Comparison of ENCODE assay signal across 10 cellular contexts in the genomic region with DNA sequence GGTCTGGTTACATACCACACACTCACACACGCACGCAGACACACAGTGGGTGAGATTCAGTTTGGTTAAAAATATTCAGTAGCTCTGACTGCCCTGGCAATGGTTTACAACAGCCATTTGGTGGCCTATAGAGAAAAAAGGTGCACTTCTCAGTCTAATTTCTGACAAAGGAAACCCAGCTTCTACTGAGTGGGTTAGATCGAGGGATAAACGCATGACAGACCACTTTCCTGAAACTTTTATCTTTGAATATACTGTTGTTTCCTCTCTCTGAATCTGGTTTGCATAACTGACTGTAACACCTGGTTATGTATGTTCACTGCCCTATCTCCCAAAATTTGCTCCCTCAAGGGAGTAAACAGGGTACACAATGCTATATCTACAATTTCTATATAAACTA. TPM values are rescaled to one million over a fixed set of nuclear protein-coding genes. Genes with fewer than 3 reads are reported as not detected.
A peak's percentile ranks its signal among the peaks of the same experiment; 100 is the strongest.
DNase-seq lines count a peak whose midpoint lies in the region; ATAC-seq and TF ChIP-seq lines count a peak whose summit lies in the region.
"Had no signal": no experiment of that assay in that cellular context is flagged by ENCODE, and none has a peak within 500 bp of the region (broad histone marks: within the 10 kb centered on the region; RNA-seq: fewer than 3 reads in every experiment).

No MANE protein-coding gene starts in this region.

- H3K4me1 ChIP-seq in testis = no peaks in the 10 kb centered on the region

- CTCF ChIA-PET in activated naive CD4-positive, alpha-beta T cell treated with anti-CD3 and anti-CD28 coated beads for 36 hours (lab: Charles Lee) = no interaction called here

- peak overlapping the region; percentile 56 to 95 for H3K27ac Mint-ChIP-seq in natural killer cell
- H3K27ac Mint-ChIP-seq in activated naive CD4-positive, alpha-beta T cell treated with anti-CD3 and anti-CD28 coated beads for 36 hours = no peak overlapping the region

- DNase-seq in natural killer cell (no peak), retina (no peak), NCI-H2107 treated with DMSO at 0.1 percent for 48 hours (lab: John Stamatoyannopoulos, UW; ENCODE audit: unreplicated experiment) (no peak), testis (no peak)
- DNase-seq in activated naive CD4-positive, alpha-beta T cell treated with anti-CD3 and anti-CD28 coated beads for 36 hours = no peak
- DNase-seq: NCI-H146; stimulated activated naive CD4-positive, alpha-beta T cell had no signal

- no peak overlapping the region for H3K27ac ChIP-seq in testis

- intact Hi-C loops in natural killer cell (cut with micrococcal nuclease) (no loop called here), testis (cut with DNase I; ENCODE audit: low total_unique reads) (no loop called here)
- intact Hi-C loops in activated naive CD4-positive, alpha-beta T cell treated with anti-CD3 and anti-CD28 coated beads for 36 hours (cut with micrococcal nuclease) = no loop called here

- H3K9me3 ChIP-seq in testis = no peaks in the 10 kb centered on the region

- no peaks in the 10 kb centered on the region for H3K36me3 ChIP-seq in testis (ENCODE audit: low read depth, missing control alignments)

- no peak overlapping the region for H3K4me3 Mint-ChIP-seq in natural killer cell
- no peak overlapping the region for H3K4me3 Mint-ChIP-seq in activated naive CD4-positive, alpha-beta T cell treated with anti-CD3 and anti-CD28 coated beads for 36 hours

- ATAC-seq in GM18909 (IDR thresholded peaks at IDR 0.05; ENCODE audit: poor library complexity, unreplicated experiment) = peak; percentile 40
- ATAC-seq in HG02623 (IDR thresholded peaks at IDR 0.05; ENCODE audit: unreplicated experiment) = peak; percentile 45
- peak; percentile 34 for ATAC-seq in HG03521 (IDR thresholded peaks at IDR 0.05; ENCODE audit: unreplicated experiment)
- ATAC-seq in natural killer cell = no peak

- peaks cover 15 to 30% of the 10 kb centered on the region in 2 donors for H3K4me1 Mint-ChIP-seq in natural killer cell
- H3K4me1 Mint-ChIP-seq in activated naive CD4-positive, alpha-beta T cell treated with anti-CD3 and anti-CD28 coated beads for 36 hours (ENCODE audit: low read depth) = peaks cover 22% of the 10 kb centered on the region

- H3K27me3 ChIP-seq in testis = no peaks in the 10 kb centered on the region

- H3K9me3 Mint-ChIP-seq in natural killer cell = peaks cover 0 to 5% of the 10 kb centered on the region in 2 donors
- peaks cover 28% of the 10 kb centered on the region for H3K9me3 Mint-ChIP-seq in activated naive CD4-positive, alpha-beta T cell treated with anti-CD3 and anti-CD28 coated beads for 36 hours

- no peaks in the 10 kb centered on the region for H3K27me3 Mint-ChIP-seq in natural killer cell (ENCODE audit: low read depth in 2 of 2)
- H3K27me3 Mint-ChIP-seq in activated naive CD4-positive, alpha-beta T cell treated with anti-CD3 and anti-CD28 coated beads for 36 hours (ENCODE audit: low read depth) = no peaks in the 10 kb centered on the region

- WGBS in testis, 2 donors = 78 to 92% methylated on average over 4 of the region's 4 CpGs

- TF ChIP-seq POLR2A in testis (IDR thresholded peaks at IDR 0.05) = no peak

- no peak overlapping the region for H3K4me3 ChIP-seq in testis

- TF ChIP-seq CTCF in natural killer cell (IDR thresholded peaks at IDR 0.05) (no peak), testis (IDR thresholded peaks at IDR 0.05) (no peak)

- H3K36me3 Mint-ChIP-seq in natural killer cell = peaks cover 36% of the 10 kb centered on the region
- H3K36me3 Mint-ChIP-seq in activated naive CD4-positive, alpha-beta T cell treated with anti-CD3 and anti-CD28 coated beads for 36 hours (ENCODE audit: low read depth) = peaks cover 37% of the 10 kb centered on the region

RNA-seq across cellular contexts. Expression of a gene that starts 2.4 kb away (rescaled TPM):
- total RNA-seq in natural killer cell (1 to 10 TPM; 7.7 to 8.5 (median 7.9) TPM), testis (10 to 100 TPM; 11.0 to 16.3 TPM)
- total RNA-seq in activated naive CD4-positive, alpha-beta T cell treated with anti-CD3 and anti-CD28 coated beads for 36 hours = 1 to 10 TPM; 4.9 to 5.4 TPM
- polyA plus RNA-seq in testis (ENCODE audit: insufficient read depth, low read depth, low replicate concordance) = 10.1 TPM

RNA-seq across cellular contexts. Expression of a gene that starts 5.3 kb away (rescaled TPM):
- total RNA-seq in natural killer cell = 10 to 100 TPM; 12.3 to 14.7 (median 12.9) TPM
- 1 to 10 TPM; 3.4 to 3.8 TPM for total RNA-seq in activated naive CD4-positive, alpha-beta T cell treated with anti-CD3 and anti-CD28 coated beads for 36 hours
- 1 to 10 TPM; 6.5 to 7.4 TPM for total RNA-seq in testis
- polyA plus RNA-seq in testis (ENCODE audit: insufficient read depth, low read depth, low replicate concordance) = 7.3 TPM

RNA-seq across cellular contexts. Expression of a gene that starts 56.6 kb away (rescaled TPM):
- total RNA-seq in natural killer cell (1 to 10 TPM; 4.0 to 9.5 (median 6.3) TPM), testis (1 to 10 TPM in 1 of 2 donors, not detected in 1; 3.7 TPM)
- total RNA-seq in activated naive CD4-positive, alpha-beta T cell treated with anti-CD3 and anti-CD28 coated beads for 36 hours = 1 to 10 TPM; 2.0 to 2.6 TPM
- polyA plus RNA-seq in testis (ENCODE audit: insufficient read depth, low read depth, low replicate concordance) = 2.5 TPM

Comparison
In these comparisons a context has a peak if more than half of its experiments do, and no peak if none do; other contexts are left out.
1. ATAC-seq: peak in GM18909 (single experiment), HG02623 (single experiment) and HG03521 (single experiment); none in natural killer cell (0 of 3).